Comparison of ENCODE assay signal across 25 cellular contexts in genomic region chr1:21620011-21620410, GRCh38. TPM values are rescaled to one million over a fixed set of nuclear protein-coding genes. Genes with fewer than 3 reads are reported as not detected.
DNase-seq lines count a peak whose midpoint lies in the region; ATAC-seq, FAIRE-seq and TF ChIP-seq lines count a peak whose summit lies in the region.
"Had no signal": no experiment of that assay in that cellular context is flagged by ENCODE, and none has a peak within 500 bp of the region (broad histone marks: within the 10 kb centered on the region; RNA-seq: fewer than 3 reads in every experiment).

No MANE protein-coding gene starts in this region.

- TF ChIP-seq CTCF in A673 (conservative IDR thresholded peaks at IDR 0.05; ENCODE audit: low read depth, low read length) (no peak), IMR-90 (conservative IDR thresholded peaks at IDR 0.05; ENCODE audit: low read depth, low read length) (no peak), brain (conservative IDR thresholded peaks at IDR 0.05) (no peak), mucosa of descending colon (IDR thresholded peaks at IDR 0.05) (no peak), psoas muscle (IDR thresholded peaks at IDR 0.05) (no peak)

- CTCF ChIA-PET in A673 (lab: Charles Lee) (no interaction called here), IMR-90 (lab: Yijun Ruan, JAX) (no interaction called here)

- H2BK120ac ChIP-seq in IMR-90 (ENCODE audit: low read depth, low read length): no peak overlapping the region
- no peak overlapping the region for H2BK120ac ChIP-seq in neuronal stem cell (ENCODE audit: low read depth, low read length)

- H3K9ac ChIP-seq in IMR-90 (ENCODE audit: low read depth, low read length) (no peak overlapping the region), neuronal stem cell (ENCODE audit: low read depth, low read length, poor library complexity) (no peak overlapping the region)

- H2BK15ac ChIP-seq in IMR-90 (ENCODE audit: low read depth, low read length) (no peak overlapping the region), neuronal stem cell (ENCODE audit: low read length) (no peak overlapping the region)

- TF ChIP-seq RAD21 in IMR-90 (IDR thresholded peaks at IDR 0.05; ENCODE audit: low read length): no peak

- H3K36me3 ChIP-seq in A673 (ENCODE audit: insufficient read depth, low read length, poor library complexity, severe bottlenecking) (peaks cover 7% of the 10 kb centered on the region), IMR-90 (ENCODE audit: control insufficient read depth, insufficient read depth, low read length) (no peaks in the 10 kb centered on the region), neuronal stem cell (replicated peaks in 1 of 2; ENCODE audit: control insufficient read depth in 2 of 2, insufficient read depth in 2 of 2, low read length in 2 of 2) (no peaks in the 10 kb centered on the region), mucosa of descending colon (ENCODE audit: low read depth) (no peaks in the 10 kb centered on the region), psoas muscle (ENCODE audit: insufficient read depth in 1 of 2, low read depth in 1 of 2) (no peaks in the 10 kb centered on the region)
- H3K36me3 ChIP-seq: heart left ventricle, SJSA1 had no signal

- no peak overlapping the region for H2BK20ac ChIP-seq in IMR-90 (ENCODE audit: low read depth, low read length)

- no peak overlapping the region for H4K91ac ChIP-seq in IMR-90 (ENCODE audit: insufficient read depth, low read depth, low read length)
- no peak overlapping the region for H4K91ac ChIP-seq in neuronal stem cell (ENCODE audit: low read depth, low read length, poor library complexity)

- H3K4ac ChIP-seq in IMR-90 (ENCODE audit: low read depth, low read length) (no peak overlapping the region), neuronal stem cell (ENCODE audit: low read length) (no peak overlapping the region)

- H3K18ac ChIP-seq in IMR-90 (ENCODE audit: low read depth, low read length): no peak overlapping the region
- H3K18ac ChIP-seq in neuronal stem cell (ENCODE audit: low read length): no peak overlapping the region

- H3K27ac ChIP-seq in A673 (ENCODE audit: low read depth, low read length, poor library complexity, severe bottlenecking) (peak overlapping the region; percentile 9), IMR-90 (ENCODE audit: insufficient read depth, low read length) (no peak overlapping the region), neuronal stem cell (replicated peaks; ENCODE audit: low read length) (no peak overlapping the region), psoas muscle (no peak overlapping the region)
- H3K27ac ChIP-seq: coronary artery, heart left ventricle, SJSA1 had no signal

- FAIRE-seq in frontal cortex (lab: Jason Lieb, UNC): no peak
- FAIRE-seq: GM12878 had no signal

- intact Hi-C loops in A673 (cut with micrococcal nuclease; ENCODE audit: unreplicated experiment) (no loop called here), IMR-90 (cut with micrococcal nuclease) (no loop called here), mucosa of descending colon (cut with DNase I, micrococcal nuclease) (no loop called here), psoas muscle (cut with DNase I) (no loop called here)

- dilution Hi-C loops in IMR-90 (cut with HindIII; ENCODE audit: low sequenced_read_pairs, unreplicated experiment): no loop called here

- no peaks in the 10 kb centered on the region for H3K27me3 ChIP-seq in A673 (replicated peaks; ENCODE audit: insufficient read depth, low read depth, low read length, poor library complexity)
- H3K27me3 ChIP-seq in IMR-90 (ENCODE audit: control insufficient read depth, insufficient read depth, low read length): peaks cover 78% of the 10 kb centered on the region
- peaks cover 0 to 62% (median 19%) of the 10 kb centered on the region in 3 experiments for H3K27me3 ChIP-seq in neuronal stem cell (ENCODE audit: control insufficient read depth in 3 of 3, insufficient read depth in 3 of 3, low read depth in 1 of 3, low read length in 3 of 3)
- peaks cover 0 to 52% (median 10%) of the 10 kb centered on the region in 3 donors for H3K27me3 ChIP-seq in psoas muscle (ENCODE audit: insufficient read depth in 3 of 3, low read length in 2 of 3)

- H3K56ac ChIP-seq in IMR-90 (ENCODE audit: extremely low read depth, insufficient read depth, low read length): no peak overlapping the region

- no peaks in the 10 kb centered on the region for H4K20me1 ChIP-seq in IMR-90 (ENCODE audit: insufficient read depth, low read length)

- no peak overlapping the region for H3K4me2 ChIP-seq in IMR-90 (ENCODE audit: low read depth, low read length)
- H3K4me2 ChIP-seq in neuronal stem cell (ENCODE audit: insufficient read depth, low read length, poor library complexity, severe bottlenecking): no peak overlapping the region

- in situ Hi-C loops in IMR-90 (cut with MboI; ENCODE audit: low sequenced_read_pairs): no loop called here

- no peaks in the 10 kb centered on the region for H3K79me1 ChIP-seq in IMR-90 (ENCODE audit: low read depth in 1 of 2, low read length in 2 of 2)
- H3K79me1 ChIP-seq in neuronal stem cell (ENCODE audit: low read depth, low read length): no peaks in the 10 kb centered on the region

- H2AK9ac ChIP-seq in IMR-90 (replicated peaks; ENCODE audit: low read depth, low read length, poor library complexity): peak overlapping the region; percentile 24

- no peak overlapping the region for H2BK5ac ChIP-seq in IMR-90 (ENCODE audit: low read depth, low read length, poor library complexity, severe bottlenecking)
- H2BK5ac ChIP-seq in neuronal stem cell (ENCODE audit: low read length): peak overlapping the region; percentile 76

- H3K27me3 Mint-ChIP-seq in brain: no peaks in the 10 kb centered on the region

- 0 out of 2 replicates have a peak, but pooled peaks cover 3% of the 10 kb centered on the region for H3K9me1 ChIP-seq in IMR-90 (ENCODE audit: insufficient read depth, low read length)

- H3K4me3 ChIP-seq in A673 (ENCODE audit: low read depth, low read length, poor library complexity, severe bottlenecking) (no peak overlapping the region), IMR-90 (ENCODE audit: insufficient read depth, low read depth, low read length) (no peak overlapping the region), neuronal stem cell (ENCODE audit: low read length in 2 of 2) (no peak overlapping the region), mucosa of descending colon (no peak overlapping the region), psoas muscle (no peak overlapping the region)
- H3K4me3 ChIP-seq: coronary artery, GM12878, heart left ventricle, SJSA1, tibial nerve had no signal

- no peak for ATAC-seq in IMR-90 (ENCODE audit: low read depth)
- no peak for ATAC-seq in mucosa of descending colon
- ATAC-seq in psoas muscle: no peak
- ATAC-seq: effector memory CD8-positive, alpha-beta T cell; GM12878; stimulated activated naive CD8-positive, alpha-beta T cell treated with anti-CD3 and anti-CD28 coated beads, Interleukin-15, amount 100 ng/mL, for 72 hours had no signal

- H3K4me3 Mint-ChIP-seq in brain: peak overlapping the region; percentile 10 to 76 (median 49)
- H3K4me3 Mint-ChIP-seq: activated naive CD4-positive, alpha-beta T cell treated with anti-CD3 and anti-CD28 coated beads, Interleukin-2, amount 10 ng/mL, durations not matched to agents 7 days and 5 days; effector memory CD8-positive, alpha-beta T cell; HFFc6; memory B cell; stimulated activated naive CD8-positive, alpha-beta T cell treated with anti-CD3 and anti-CD28 coated beads, Interleukin-15, amount 100 ng/mL, for 72 hours had no signal

- no peaks in the 10 kb centered on the region for H3K9me3 Mint-ChIP-seq in brain
- H3K9me3 Mint-ChIP-seq: activated naive CD4-positive, alpha-beta T cell treated with anti-CD3 and anti-CD28 coated beads, Interleukin-2, amount 10 ng/mL, durations not matched to agents 7 days and 5 days; effector memory CD8-positive, alpha-beta T cell; HFFc6; memory B cell; stimulated activated naive CD8-positive, alpha-beta T cell treated with anti-CD3 and anti-CD28 coated beads, Interleukin-15, amount 100 ng/mL, for 72 hours had no signal

- no peak overlapping the region for H2AK5ac ChIP-seq in IMR-90 (ENCODE audit: low read depth, low read length)
- H2AK5ac ChIP-seq in neuronal stem cell (ENCODE audit: low read depth, low read length): peak overlapping the region; percentile 56

- no peak for DNase-seq in A673 (ENCODE audit: low spot score)
- DNase-seq in IMR-90: no peak
- no peak for DNase-seq in neuronal stem cell (ENCODE audit: low spot score)
- DNase-seq in mucosa of descending colon: no peak
- no peak for DNase-seq in psoas muscle
- DNase-seq in frontal cortex (ENCODE audit: low spot score in 2 of 2): no peak
- no peak for DNase-seq in NCI-H510A (lab: John Stamatoyannopoulos, UW)
- DNase-seq: activated CD4-positive, alpha-beta T cell treated with anti-CD3 and anti-CD28 coated beads, Interleukin-2, amount 50 U/mL, for 48 hours; activated naive CD4-positive, alpha-beta T cell treated with anti-CD3 and anti-CD28 coated beads, Interleukin-2, amount 10 ng/mL, durations not matched to agents 7 days and 5 days; amniotic stem cell; effector memory CD8-positive, alpha-beta T cell; erythroblast; HFFc6; NCI-H2029; NCI-H2227 treated with DMSO at 0.1 percent for 48 hours; NCI-H774; stimulated activated naive CD8-positive, alpha-beta T cell treated with anti-CD3 and anti-CD28 coated beads, Interleukin-15, amount 100 ng/mL, for 72 hours; T-helper 1 cell had no signal

- peak overlapping the region in 4 of 5 experiments; percentile 53 to 96 (median 82) for H3K27ac Mint-ChIP-seq in brain
- H3K27ac Mint-ChIP-seq: activated naive CD4-positive, alpha-beta T cell treated with anti-CD3 and anti-CD28 coated beads, Interleukin-2, amount 10 ng/mL, durations not matched to agents 7 days and 5 days; effector memory CD8-positive, alpha-beta T cell; HFFc6; memory B cell; stimulated activated naive CD8-positive, alpha-beta T cell treated with anti-CD3 and anti-CD28 coated beads, Interleukin-15, amount 100 ng/mL, for 72 hours had no signal

- peaks cover 59% of the 10 kb centered on the region for H3K4me1 Mint-ChIP-seq in brain

- BruUV-seq in A673 (replicated peaks; lab: Mats Ljungman, UMichigan) (no TSS peak), IMR-90 (replicated peaks; lab: Mats Ljungman, UMichigan) (no TSS peak)

- peaks cover 55% of the 10 kb centered on the region for H3K4me1 ChIP-seq in A673 (ENCODE audit: insufficient read depth, low read length, poor library complexity, severe bottlenecking)
- H3K4me1 ChIP-seq in IMR-90 (ENCODE audit: control insufficient read depth, insufficient read depth, low read length): no peaks in the 10 kb centered on the region; the same call in 1 of the 2 replicates
- H3K4me1 ChIP-seq in neuronal stem cell (ENCODE audit: control insufficient read depth in 2 of 2, insufficient read depth in 1 of 2, low read depth in 1 of 2, low read length in 2 of 2): peaks cover 11 to 14% of the 10 kb centered on the region in 2 donors
- H3K4me1 ChIP-seq in mucosa of descending colon (ENCODE audit: low read depth): peaks cover 18% of the 10 kb centered on the region
- H3K4me1 ChIP-seq in psoas muscle: no peaks in the 10 kb centered on the region

- H3K36me3 Mint-ChIP-seq in brain: peaks cover 4% of the 10 kb centered on the region
- H3K36me3 Mint-ChIP-seq: activated naive CD4-positive, alpha-beta T cell treated with anti-CD3 and anti-CD28 coated beads, Interleukin-2, amount 10 ng/mL, durations not matched to agents 7 days and 5 days; memory B cell had no signal

- H3K14ac ChIP-seq in IMR-90 (replicated peaks; ENCODE audit: low read depth, low read length): no peak overlapping the region
- H3K14ac ChIP-seq in neuronal stem cell (ENCODE audit: low read length): no peak overlapping the region

- no CpG with 5 or more reads among the region's 12 CpGs for WGBS in IMR-90 (ENCODE audit: extremely low coverage in 2 of 2, insufficient read length in 1 of 2), 2 experiments
- WGBS in neuronal stem cell (ENCODE audit: extremely low coverage in 2 of 2, insufficient read length in 2 of 2, insufficient replicate concordance in 1 of 2), 2 donors: no CpG with 5 or more reads among the region's 12 CpGs
- 39 to 46% (median 40%) methylated on average over 12 of the region's 12 CpGs for WGBS in psoas muscle, 3 donors

- H2AFZ ChIP-seq in IMR-90 (replicated peaks; ENCODE audit: low read length, poor library complexity) (no peak overlapping the region), neuronal stem cell (ENCODE audit: low read length) (no peak overlapping the region)

- POLR2A ChIA-PET in A673 (lab: Charles Lee; ENCODE audit: low non-redundant PET) (no interaction called here), IMR-90 (lab: Charles Lee; ENCODE audit: unreplicated experiment) (no interaction called here)

- no peak overlapping the region for H4K5ac ChIP-seq in IMR-90 (ENCODE audit: low read depth, low read length)

- no peak for TF ChIP-seq POLR2A in IMR-90 (IDR thresholded peaks at IDR 0.05; ENCODE audit: low read depth, low read length)

- H3K23ac ChIP-seq in IMR-90 (ENCODE audit: low read depth, low read length) (no peak overlapping the region), neuronal stem cell (ENCODE audit: low read depth, low read length, poor library complexity) (no peak overlapping the region)

- H3K9me3 ChIP-seq in A673 (ENCODE audit: low read depth, low read length, poor library complexity, severe bottlenecking) (no peaks in the 10 kb centered on the region), IMR-90 (ENCODE audit: control insufficient read depth, insufficient read depth, low read length) (no peaks in the 10 kb centered on the region), neuronal stem cell (replicated peaks in 1 of 2; ENCODE audit: control insufficient read depth in 2 of 2, insufficient read depth in 1 of 2, low read depth in 1 of 2, low read length in 2 of 2) (no peaks in the 10 kb centered on the region), mucosa of descending colon (no peaks in the 10 kb centered on the region), psoas muscle (no peaks in the 10 kb centered on the region)
- H3K9me3 ChIP-seq: heart left ventricle, SJSA1, tibial nerve had no signal

- no peak overlapping the region for H2BK12ac ChIP-seq in neuronal stem cell (ENCODE audit: low read length)

- H4K8ac ChIP-seq in IMR-90 (ENCODE audit: low read depth in 2 of 2, low read length in 2 of 2) (no peak overlapping the region), neuronal stem cell (ENCODE audit: low read depth, low read length) (no peak overlapping the region)

RNA-seq across cellular contexts. Expression of gene RAP1GAP, which starts 49.1 kb away (rescaled TPM):
- total RNA-seq in A673 (2021): 37.7 and 40.3 TPM in 2 replicates
- total RNA-seq in IMR-90 (2012; rRNA removed): under 0.01 TPM in 1 of 2 replicates, not detected in the other
- polyA plus RNA-seq in IMR-90 (2012; rRNA removed): 0.10 and 0.20 TPM in 2 replicates
- 0.05 and 0.08 TPM in 2 replicates for polyA plus RNA-seq in IMR-90 (2012; cell fraction: cytosol; rRNA removed)
- 0.21 and 0.33 TPM in 2 replicates for polyA plus RNA-seq in IMR-90 (2012; cell fraction: nucleus; rRNA removed; ENCODE audit: low replicate concordance)
- polyA plus RNA-seq in brain (ENCODE audit: insufficient read depth, low read depth, low replicate concordance): 60.7 TPM
- 3.2 TPM for polyA plus RNA-seq in neuronal stem cell (2013, experiment 1 of 2)
- polyA plus RNA-seq in neuronal stem cell (2013, experiment 2 of 2): 3.1 TPM
- 10 to 100 TPM; 15.7 to 59.6 (median 43.0) TPM for total RNA-seq in mucosa of descending colon
- under 1 TPM in 3 of 4 donors, not detected in 1; 0.21 to 0.57 (median 0.32) TPM for total RNA-seq in psoas muscle
- under 1 TPM in 2 of 3 donors, not detected in 1; 0.04 TPM for polyA plus RNA-seq in psoas muscle
- 18.8 TPM for total RNA-seq in frontal cortex

Comparison
In these comparisons a context has a peak if more than half of its experiments do, and no peak if none do; other contexts are left out.
1. RNA of gene RAP1GAP, which starts 49.1 kb away (total RNA-seq): 15.7 to 59.6 TPM in mucosa of descending colon, 37.7 to 40.3 TPM in A673 and 18.8 TPM in frontal cortex (single experiment); 0.21 to 0.57 TPM in psoas muscle and under 0.01 TPM in IMR-90; every median in the first group is over 10 times any median in the second.